Comparison of ENCODE assay signal across 21 cellular contexts in genomic region chr16:51159864-51160263, GRCh38. TPM values are rescaled to one million over a fixed set of nuclear protein-coding genes. Genes with fewer than 3 reads are reported as not detected.
DNase-seq lines count a peak whose midpoint lies in the region; ATAC-seq and TF ChIP-seq lines count a peak whose summit lies in the region.
"Had no signal": no experiment of that assay in that cellular context is flagged by ENCODE, and none has a peak within 500 bp of the region (broad histone marks: within the 10 kb centered on the region; RNA-seq: fewer than 3 reads in every experiment).

No MANE protein-coding gene starts in this region.

- H4K20me1 ChIP-seq in GM23338 (replicated peaks; ENCODE audit: insufficient read depth): no peaks in the 10 kb centered on the region

- H3F3A ChIP-seq in GM23338 (replicated peaks; ENCODE audit: low read depth): no peaks in the 10 kb centered on the region; the same call in 1 of the 2 replicates

- H3K36me3 ChIP-seq in A673 (ENCODE audit: insufficient read depth, low read length, poor library complexity, severe bottlenecking): no peaks in the 10 kb centered on the region
- no peaks in the 10 kb centered on the region for H3K36me3 ChIP-seq in GM23338 (ENCODE audit: insufficient read depth)

- peak; percentile 20; the same call in 1 of the 2 replicates for TF ChIP-seq CTCF in A673 (conservative IDR thresholded peaks at IDR 0.05; ENCODE audit: low read depth, low read length)
- TF ChIP-seq CTCF in GM23338 (conservative IDR thresholded peaks at IDR 0.05; ENCODE audit: low read depth in 2 of 2): no peak
- peak; percentile 8 for TF ChIP-seq CTCF in nephron progenitor cell (IDR thresholded peaks at IDR 0.05)

- H3K9me2 ChIP-seq in GM23338 (ENCODE audit: insufficient read depth): no peaks in the 10 kb centered on the region

- H3K27ac Mint-ChIP-seq in GM23338 (no peak overlapping the region), nephron progenitor cell (peak overlapping the region; percentile 20)

- H3K36me3 Mint-ChIP-seq in GM23338 (ENCODE audit: low read depth): peaks cover 2% of the 10 kb centered on the region; the same call in 1 of the 3 replicates
- peaks cover 6% of the 10 kb centered on the region for H3K36me3 Mint-ChIP-seq in nephron progenitor cell (ENCODE audit: low read depth)

- H3K4me3 ChIP-seq in A673 (ENCODE audit: low read depth, low read length, poor library complexity, severe bottlenecking): no peak overlapping the region
- no peak overlapping the region for H3K4me3 ChIP-seq in GM23338
- H3K4me3 ChIP-seq: SK-N-MC had no signal

- no peak overlapping the region for H3K4me2 ChIP-seq in GM23338
- H3K4me2 ChIP-seq: KMS-11 had no signal

- H3K9me3 Mint-ChIP-seq in GM23338: peaks cover 3% of the 10 kb centered on the region; the same call in 2 of the 3 replicates
- H3K9me3 Mint-ChIP-seq in nephron progenitor cell: peaks cover 3% of the 10 kb centered on the region

- H3K4me1 Mint-ChIP-seq in GM23338 (peaks cover 38% of the 10 kb centered on the region), nephron progenitor cell (peaks cover 91% of the 10 kb centered on the region)

- H3K79me2 ChIP-seq in GM23338 (replicated peaks; ENCODE audit: insufficient read depth): no peaks in the 10 kb centered on the region

- no peak overlapping the region for H3K27ac ChIP-seq in A673 (ENCODE audit: low read depth, low read length, poor library complexity, severe bottlenecking)
- H3K27ac ChIP-seq in GM23338 (ENCODE audit: low read depth): no peak overlapping the region
- H3K27ac ChIP-seq: C4-2B, HL-60, KMS-11, SK-N-MC had no signal

- CTCF ChIA-PET in A673 (lab: Charles Lee): no interaction called here

- BruUV-seq in A673 (replicated peaks; lab: Mats Ljungman, UMichigan): no TSS peak

- H3K4me1 ChIP-seq in A673 (ENCODE audit: insufficient read depth, low read length, poor library complexity, severe bottlenecking) (peaks cover 19% of the 10 kb centered on the region), GM23338 (ENCODE audit: insufficient read depth) (peaks cover 22% of the 10 kb centered on the region)

- peaks cover 37% of the 10 kb centered on the region for H3K27me3 Mint-ChIP-seq in GM23338 (ENCODE audit: insufficient read depth, low read depth, poor library complexity)
- no peaks in the 10 kb centered on the region for H3K27me3 Mint-ChIP-seq in nephron progenitor cell (ENCODE audit: low read depth, poor library complexity)

- no peaks in the 10 kb centered on the region for H3K9me3 ChIP-seq in A673 (ENCODE audit: low read depth, low read length, poor library complexity, severe bottlenecking)

- intact Hi-C loops in A673 (cut with micrococcal nuclease; ENCODE audit: unreplicated experiment): loop anchor here (10.0 kb wide), 1 partner anchor 475 kb away; no protein-coding TSS in a partner anchor

- DNase-seq in A673 (ENCODE audit: low spot score): no peak
- DNase-seq in GM23338 (ENCODE audit: low spot score): peak; percentile 21
- DNase-seq in astrocyte of the hippocampus (ENCODE audit: low read depth, low spot score): peak; percentile 39
- no peak for DNase-seq in nephron progenitor cell
- no peak for DNase-seq in cerebellum (ENCODE audit: low spot score)
- DNase-seq in hypothalamus (lab: John Stamatoyannopoulos, UW): no peak
- DNase-seq: AML-193, GDM1, NCI-H1092, NCI-H2081, NCI-H2171 treated with DMSO at 0.1 percent for 48 hours, NCI-H446, NCI-H526 treated with DMSO at 0.1 percent for 48 hours, OCI-M1, Right ventricle myocardium superior had no signal

- H3K4me3 Mint-ChIP-seq in GM23338 (no peak overlapping the region), nephron progenitor cell (peak overlapping the region; percentile 16)

- no peak overlapping the region for H2AFZ ChIP-seq in GM23338

- ATAC-seq in GM23338 (no peak), GM21529 (IDR thresholded peaks at IDR 0.05; ENCODE audit: unreplicated experiment) (no peak), HG02884 (IDR thresholded peaks at IDR 0.05; ENCODE audit: unreplicated experiment) (no peak)

- H3K27me3 ChIP-seq in A673 (replicated peaks; ENCODE audit: insufficient read depth, low read depth, low read length, poor library complexity): peaks cover 21% of the 10 kb centered on the region
- H3K27me3 ChIP-seq in GM23338 (ENCODE audit: insufficient read depth): peaks cover 48% of the 10 kb centered on the region

- POLR2A ChIA-PET in A673 (lab: Charles Lee; ENCODE audit: low non-redundant PET): no interaction called here

TF ChIP-seq in GM23338, 12 proteins besides CTCF, POLR2A, EP300 and RAD21:
- TF ChIP-seq POLR2AphosphoS5 (IDR thresholded peaks at IDR 0.05; ENCODE audit: low read depth) (no peak), EZH2 (IDR thresholded peaks at IDR 0.05; ENCODE audit: low read depth, unreplicated experiment) (no peak), ZNF462 (CRISPR knock-in tag; IDR thresholded peaks at IDR 0.05) (no peak), JUNB (IDR thresholded peaks at IDR 0.05; ENCODE audit: unreplicated experiment) (no peak), ETS1 (IDR thresholded peaks at IDR 0.05) (no peak)

RNA-seq across cellular contexts. Expression of gene SALL1, which starts 8.8 kb away (rescaled TPM):
- 24.8 and 28.1 TPM in 2 replicates for total RNA-seq in A673 (2021)
- 20.2 and 22.7 TPM in 2 replicates for total RNA-seq in GM23338 (2014; rRNA removed; shearing (Covaris generic))
- 9.0 and 9.4 TPM in 2 replicates for polyA plus RNA-seq in GM23338 (2016; fragmentation: Nextera tagmentation; extraction: Ambion mirVana)
- 5.0 TPM for total RNA-seq in cerebellum

Comparison
In these comparisons a context has a peak if more than half of its experiments do, and no peak if none do; other contexts are left out.
1. DNase-seq: peak in GM23338 (single experiment) and astrocyte of the hippocampus (single experiment); none in A673 (single experiment), nephron progenitor cell (single experiment), cerebellum (single experiment) and hypothalamus (0 of 51).
2. CTCF ChIP-seq: peak in A673 (single experiment) and nephron progenitor cell (single experiment); none in GM23338 (0 of 2).